ENCODE assay signal across 11 cellular contexts in genomic region chr3:122969585-122970453, GRCh38. TPM values are rescaled to one million over a fixed set of nuclear protein-coding genes. Genes with fewer than 3 reads are reported as not detected.
A peak's percentile ranks its signal among the peaks of the same experiment; 100 is the strongest.
DNase-seq lines count a peak whose midpoint lies in the region; ATAC-seq and TF ChIP-seq lines count a peak whose summit lies in the region.
"Had no signal": no experiment of that assay in that cellular context is flagged by ENCODE, and none has a peak within 500 bp of the region (broad histone marks: within the 10 kb centered on the region; RNA-seq: fewer than 3 reads in every experiment).

No MANE protein-coding gene starts in this region.

- H3K27ac ChIP-seq in tibial artery = peak overlapping the region; percentile 19 to 49
- H3K27ac ChIP-seq: 22Rv1, gastrocnemius medialis had no signal

- H3K9me3 ChIP-seq in tibial artery = no peaks in the 10 kb centered on the region
- H3K9me3 ChIP-seq: gastrocnemius medialis had no signal

- ATAC-seq in left ventricle myocardium superior = peak; percentile 62

- no peak for TF ChIP-seq CTCF in astrocyte of the spinal cord (IDR thresholded peaks at IDR 0.05; ENCODE audit: low read depth, low read length)
- TF ChIP-seq CTCF in tibial artery (IDR thresholded peaks at IDR 0.05) = no peak

- intact Hi-C loops in left ventricle myocardium superior (cut with micrococcal nuclease) = loop anchor here (10.0 kb wide), 1 partner anchor 55 kb away; the partner anchor contains the start of gene SEMA5B
- intact Hi-C loops in tibial artery (cut with DNase I; ENCODE audit: low total_unique reads) = no loop called here

- H3K4me1 ChIP-seq in tibial artery = peaks cover 0 to 39% (median 32%) of the 10 kb centered on the region in 4 donors

- H3K27me3 ChIP-seq in tibial artery = no peaks in the 10 kb centered on the region
- H3K27me3 ChIP-seq: gastrocnemius medialis had no signal

- in situ Hi-C loops in astrocyte of the spinal cord (cut with HindIII; ENCODE audit: low sequenced_read_pairs) = no loop called here

- DNase-seq in DMS 273 (lab: John Stamatoyannopoulos, UW; ENCODE audit: unreplicated experiment) = peak; percentile 76
- no peak for DNase-seq in DMS 273 treated with DMSO at 0.1 percent for 48 hours (lab: John Stamatoyannopoulos, UW)
- peak; percentile 29 for DNase-seq in astrocyte of the spinal cord (ENCODE audit: low read depth, low spot score)
- no peak for DNase-seq in left ventricle myocardium superior
- peak in 1 of 2 donors; percentile 48 for DNase-seq in tibial artery
- no peak for DNase-seq in NCI-H2029 (lab: John Stamatoyannopoulos, UW)
- no peak for DNase-seq in inferior parietal cortex (ENCODE audit: extremely low spot score)
- no peak for DNase-seq in stimulated activated CD4-positive, alpha-beta T cell treated with anti-CD3 and anti-CD28 coated beads, Interleukin-2, amount 100 ng/mL, for 24 hours
- DNase-seq: gastrocnemius medialis, H9 had no signal

- no peaks in the 10 kb centered on the region for H3K36me3 ChIP-seq in tibial artery
- H3K36me3 ChIP-seq: gastrocnemius medialis had no signal

- H3K4me3 ChIP-seq in astrocyte of the spinal cord (ENCODE audit: low read depth, low read length) = no peak overlapping the region
- H3K4me3 ChIP-seq in tibial artery = peak overlapping the region in 1 of 2 donors; percentile 3
- H3K4me3 ChIP-seq: gastrocnemius medialis had no signal

RNA-seq across cellular contexts. Expression of gene SEMA5B, which starts 57.7 kb away (rescaled TPM):
- 4.2 TPM for total RNA-seq in left ventricle myocardium superior

Comparison
In these comparisons a context has a peak if more than half of its experiments do, and no peak if none do; other contexts are left out.
1. DNase-seq: peak in DMS 273 (single experiment) and astrocyte of the spinal cord (single experiment); none in DMS 273 treated with DMSO at 0.1 percent for 48 hours (single experiment), left ventricle myocardium superior (single experiment), NCI-H2029 (single experiment), inferior parietal cortex (single experiment) and stimulated activated CD4-positive, alpha-beta T cell treated with anti-CD3 and anti-CD28 coated beads, Interleukin-2, amount 100 ng/mL, for 24 hours (0 of 2).